Comparison of ENCODE assay signal across 16 cellular contexts in genomic region chr17:76022973-76023899, GRCh38. TPM values are rescaled to one million over a fixed set of nuclear protein-coding genes. Genes with fewer than 3 reads are reported as not detected.
DNase-seq lines count a peak whose midpoint lies in the region; ATAC-seq and TF ChIP-seq lines count a peak whose summit lies in the region.
"Had no signal": no experiment of that assay in that cellular context is flagged by ENCODE, and none has a peak within 500 bp of the region (broad histone marks: within the 10 kb centered on the region; RNA-seq: fewer than 3 reads in every experiment).

No MANE protein-coding gene starts in this region.

- H3K27me3 ChIP-seq in neuronal stem cell (ENCODE audit: control insufficient read depth in 3 of 3, insufficient read depth in 3 of 3, low read depth in 1 of 3, low read length in 3 of 3) = peaks cover 0 to 40% (median 0%) of the 10 kb centered on the region in 3 experiments

- H3K4me1 Mint-ChIP-seq in activated T-cell treated with anti-CD3 and anti-CD28 coated beads, Interleukin-2, amount 50 U/mL, for 24 hours (ENCODE audit: low read depth) = no peaks in the 10 kb centered on the region
- H3K4me1 Mint-ChIP-seq in activated T-cell treated with anti-CD3 and anti-CD28 coated beads, Interleukin-2, amount 50 U/mL, for 72 hours (ENCODE audit: low read depth) = peaks cover 4% of the 10 kb centered on the region
- no peaks in the 10 kb centered on the region for H3K4me1 Mint-ChIP-seq in chondrocyte (ENCODE audit: low read depth)
- H3K4me1 Mint-ChIP-seq in activated T-helper 17 cell treated with anti-CD3 and anti-CD28 coated beads, Interleukin-2, amount 50 U/mL, for 72 hours = no peaks in the 10 kb centered on the region

- H4K91ac ChIP-seq in neuronal stem cell (ENCODE audit: low read depth, low read length, poor library complexity) = no peak overlapping the region

- no peak overlapping the region for H2BK15ac ChIP-seq in neuronal stem cell (ENCODE audit: low read length)

- H3K36me3 Mint-ChIP-seq in activated T-cell treated with anti-CD3 and anti-CD28 coated beads, Interleukin-2, amount 50 U/mL, for 24 hours (ENCODE audit: low read depth) = no peaks in the 10 kb centered on the region
- no peaks in the 10 kb centered on the region for H3K36me3 Mint-ChIP-seq in activated T-cell treated with anti-CD3 and anti-CD28 coated beads, Interleukin-2, amount 50 U/mL, for 72 hours (ENCODE audit: insufficient read depth in 2 of 2)
- no peaks in the 10 kb centered on the region for H3K36me3 Mint-ChIP-seq in chondrocyte (ENCODE audit: low read depth)
- no peaks in the 10 kb centered on the region for H3K36me3 Mint-ChIP-seq in activated T-helper 17 cell treated with anti-CD3 and anti-CD28 coated beads, Interleukin-2, amount 50 U/mL, for 72 hours (ENCODE audit: low read depth)

- H4K8ac ChIP-seq in neuronal stem cell (ENCODE audit: low read depth, low read length) = peak overlapping the region; percentile 23

- H3K4me3 Mint-ChIP-seq in activated T-cell treated with anti-CD3 and anti-CD28 coated beads, Interleukin-2, amount 50 U/mL, for 24 hours = no peak overlapping the region
- H3K4me3 Mint-ChIP-seq in activated T-cell treated with anti-CD3 and anti-CD28 coated beads, Interleukin-2, amount 50 U/mL, for 72 hours = no peak overlapping the region
- no peak overlapping the region for H3K4me3 Mint-ChIP-seq in chondrocyte (ENCODE audit: unreplicated experiment)
- no peak overlapping the region for H3K4me3 Mint-ChIP-seq in activated T-helper 17 cell treated with anti-CD3 and anti-CD28 coated beads, Interleukin-2, amount 50 U/mL, for 72 hours

- H2BK12ac ChIP-seq in neuronal stem cell (ENCODE audit: low read length) = no peak overlapping the region

- H3K4ac ChIP-seq in neuronal stem cell (ENCODE audit: low read length) = no peak overlapping the region

- no peak for DNase-seq in activated T-cell treated with anti-CD3 and anti-CD28 coated beads, Interleukin-2, amount 50 U/mL, for 24 hours
- no peak for DNase-seq in activated T-cell treated with anti-CD3 and anti-CD28 coated beads, Interleukin-2, amount 50 U/mL, for 72 hours
- peak; percentile 89 for DNase-seq in chondrocyte (ENCODE audit: low spot score)
- DNase-seq in neuronal stem cell (ENCODE audit: low spot score) = no peak
- no peak for DNase-seq in NCI-H69 (lab: John Stamatoyannopoulos, UW)
- DNase-seq: Kasumi-1, NCI-H187 treated with DMSO at 0.1 percent for 48 hours, NCI-H2171, NCI-H446 treated with DMSO at 0.1 percent for 48 hours, NCI-H82, SIG-M5 had no signal

- no peak overlapping the region for H2BK5ac ChIP-seq in neuronal stem cell (ENCODE audit: low read length)

- H3K4me3 ChIP-seq in neuronal stem cell (ENCODE audit: low read length in 2 of 2) = no peak overlapping the region
- H3K4me3 ChIP-seq: GM12878 had no signal

- no peak overlapping the region for H3K9ac ChIP-seq in neuronal stem cell (ENCODE audit: low read depth, low read length, poor library complexity)

- H3K4me2 ChIP-seq in neuronal stem cell (ENCODE audit: insufficient read depth, low read length, poor library complexity, severe bottlenecking) = no peak overlapping the region

- no peak overlapping the region for H3K27ac ChIP-seq in neuronal stem cell (replicated peaks; ENCODE audit: low read length)
- H3K27ac ChIP-seq: C4-2B had no signal

- H2AK5ac ChIP-seq in neuronal stem cell (ENCODE audit: low read depth, low read length) = no peak overlapping the region

- H3K27ac Mint-ChIP-seq in activated T-cell treated with anti-CD3 and anti-CD28 coated beads, Interleukin-2, amount 50 U/mL, for 24 hours = peak overlapping the region; percentile 70
- H3K27ac Mint-ChIP-seq in activated T-cell treated with anti-CD3 and anti-CD28 coated beads, Interleukin-2, amount 50 U/mL, for 72 hours = no peak overlapping the region
- no peak overlapping the region for H3K27ac Mint-ChIP-seq in chondrocyte (ENCODE audit: unreplicated experiment)
- H3K27ac Mint-ChIP-seq in activated T-helper 17 cell treated with anti-CD3 and anti-CD28 coated beads, Interleukin-2, amount 50 U/mL, for 72 hours = no peak overlapping the region

- no peak for ATAC-seq in activated T-cell treated with anti-CD3 and anti-CD28 coated beads, Interleukin-2, amount 50 U/mL, for 72 hours (replicated peaks in 1 of 2)
- no peak for ATAC-seq in activated T-helper 17 cell treated with anti-CD3 and anti-CD28 coated beads, Interleukin-2, amount 50 U/mL, for 72 hours (replicated peaks)
- ATAC-seq: GM12878 had no signal

- no peak overlapping the region for H3K23ac ChIP-seq in neuronal stem cell (ENCODE audit: low read depth, low read length, poor library complexity)

- TF ChIP-seq CTCF in chondrocyte (IDR thresholded peaks at IDR 0.05) = no peak

- no peaks in the 10 kb centered on the region for H3K9me3 Mint-ChIP-seq in activated T-cell treated with anti-CD3 and anti-CD28 coated beads, Interleukin-2, amount 50 U/mL, for 24 hours
- H3K9me3 Mint-ChIP-seq in activated T-cell treated with anti-CD3 and anti-CD28 coated beads, Interleukin-2, amount 50 U/mL, for 72 hours = no peaks in the 10 kb centered on the region
- H3K9me3 Mint-ChIP-seq in chondrocyte (ENCODE audit: low read depth) = no peaks in the 10 kb centered on the region
- no peaks in the 10 kb centered on the region for H3K9me3 Mint-ChIP-seq in activated T-helper 17 cell treated with anti-CD3 and anti-CD28 coated beads, Interleukin-2, amount 50 U/mL, for 72 hours

- no peaks in the 10 kb centered on the region for H3K27me3 Mint-ChIP-seq in activated T-cell treated with anti-CD3 and anti-CD28 coated beads, Interleukin-2, amount 50 U/mL, for 24 hours
- no peaks in the 10 kb centered on the region for H3K27me3 Mint-ChIP-seq in activated T-cell treated with anti-CD3 and anti-CD28 coated beads, Interleukin-2, amount 50 U/mL, for 72 hours (ENCODE audit: low read depth)
- H3K27me3 Mint-ChIP-seq in chondrocyte (ENCODE audit: low read depth) = no peaks in the 10 kb centered on the region
- H3K27me3 Mint-ChIP-seq in activated T-helper 17 cell treated with anti-CD3 and anti-CD28 coated beads, Interleukin-2, amount 50 U/mL, for 72 hours = no peaks in the 10 kb centered on the region

- H3K9me3 ChIP-seq in neuronal stem cell (replicated peaks in 1 of 2; ENCODE audit: control insufficient read depth in 2 of 2, insufficient read depth in 1 of 2, low read depth in 1 of 2, low read length in 2 of 2) = no peaks in the 10 kb centered on the region

- no peaks in the 10 kb centered on the region for H3K36me3 ChIP-seq in neuronal stem cell (replicated peaks in 1 of 2; ENCODE audit: control insufficient read depth in 2 of 2, insufficient read depth in 2 of 2, low read length in 2 of 2)

- H3K18ac ChIP-seq in neuronal stem cell (ENCODE audit: low read length) = no peak overlapping the region

- no CpG with 5 or more reads among the region's 28 CpGs for WGBS in neuronal stem cell (ENCODE audit: extremely low coverage in 2 of 2, insufficient read length in 2 of 2, insufficient replicate concordance in 1 of 2), 2 donors

- H3K4me1 ChIP-seq in neuronal stem cell (ENCODE audit: control insufficient read depth in 2 of 2, insufficient read depth in 1 of 2, low read depth in 1 of 2, low read length in 2 of 2) = no peaks in the 10 kb centered on the region

- peak overlapping the region; percentile 38 for H3K14ac ChIP-seq in neuronal stem cell (ENCODE audit: low read length)

- peaks cover 2% of the 10 kb centered on the region for H3K79me1 ChIP-seq in neuronal stem cell (ENCODE audit: low read depth, low read length)

- no peak overlapping the region for H2AFZ ChIP-seq in neuronal stem cell (ENCODE audit: low read length)

- H2BK120ac ChIP-seq in neuronal stem cell (ENCODE audit: low read depth, low read length) = no peak overlapping the region

RNA-seq across cellular contexts. Expression of gene EVPL, which starts 3.9 kb away (rescaled TPM):
- total RNA-seq in activated T-cell treated with anti-CD3 and anti-CD28 coated beads, Interleukin-2, amount 50 U/mL, for 72 hours = under 1 TPM; 0.09 to 0.19 TPM
- not detected in 3 replicates for total RNA-seq in chondrocyte
- not detected for polyA plus RNA-seq in neuronal stem cell (2013, experiment 1 of 2)
- polyA plus RNA-seq in neuronal stem cell (2013, experiment 2 of 2) = not detected
- under 1 TPM in 1 of 2 donors, not detected in 1; 0.11 TPM for total RNA-seq in activated T-helper 17 cell treated with anti-CD3 and anti-CD28 coated beads, Interleukin-2, amount 50 U/mL, for 72 hours
- total RNA-seq: A172, H7 had no signal
- polyA plus RNA-seq: GM12878 had no signal

RNA-seq across cellular contexts. Expression of gene CDK3, which starts 22.6 kb away (rescaled TPM):
- 1 to 10 TPM; 8.7 to 9.1 TPM for total RNA-seq in activated T-cell treated with anti-CD3 and anti-CD28 coated beads, Interleukin-2, amount 50 U/mL, for 72 hours
- total RNA-seq in chondrocyte = 6.3 to 7.1 TPM (median 6.7 TPM) in 3 replicates
- 5.4 TPM for polyA plus RNA-seq in neuronal stem cell (2013, experiment 1 of 2)
- polyA plus RNA-seq in neuronal stem cell (2013, experiment 2 of 2) = 5.3 TPM
- total RNA-seq in activated T-helper 17 cell treated with anti-CD3 and anti-CD28 coated beads, Interleukin-2, amount 50 U/mL, for 72 hours = 1 to 10 TPM; 8.0 to 9.0 TPM

RNA-seq across cellular contexts. Expression of gene TEN1, which starts 44.2 kb away (rescaled TPM):
- total RNA-seq in activated T-cell treated with anti-CD3 and anti-CD28 coated beads, Interleukin-2, amount 50 U/mL, for 72 hours = 10 to 100 TPM; 18.2 to 21.8 TPM
- total RNA-seq in chondrocyte = 17.1 to 22.2 TPM (median 21.8 TPM) in 3 replicates
- 8.7 TPM for polyA plus RNA-seq in neuronal stem cell (2013, experiment 1 of 2)
- 8.1 TPM for polyA plus RNA-seq in neuronal stem cell (2013, experiment 2 of 2)
- total RNA-seq in activated T-helper 17 cell treated with anti-CD3 and anti-CD28 coated beads, Interleukin-2, amount 50 U/mL, for 72 hours = 10 to 100 TPM; 15.3 to 18.5 TPM

RNA-seq across cellular contexts. Expression of gene ACOX1, which starts 44.3 kb away (rescaled TPM):
- 10 to 100 TPM; 28.2 to 28.6 TPM for total RNA-seq in activated T-cell treated with anti-CD3 and anti-CD28 coated beads, Interleukin-2, amount 50 U/mL, for 72 hours
- total RNA-seq in chondrocyte = 50.2 to 63.3 TPM (median 52.3 TPM) in 3 replicates
- polyA plus RNA-seq in neuronal stem cell (2013, experiment 1 of 2) = 3.1 TPM
- 3.0 TPM for polyA plus RNA-seq in neuronal stem cell (2013, experiment 2 of 2)
- 10 to 100 TPM; 24.0 to 35.2 TPM for total RNA-seq in activated T-helper 17 cell treated with anti-CD3 and anti-CD28 coated beads, Interleukin-2, amount 50 U/mL, for 72 hours

RNA-seq across cellular contexts. Expression of gene SRP68, which starts 49.1 kb away (rescaled TPM):
- total RNA-seq in activated T-cell treated with anti-CD3 and anti-CD28 coated beads, Interleukin-2, amount 50 U/mL, for 72 hours = 100 to 1,000 TPM; 138 to 144 TPM
- total RNA-seq in chondrocyte = 62.1 to 77.6 TPM (median 63.0 TPM) in 3 replicates
- polyA plus RNA-seq in neuronal stem cell (2013, experiment 1 of 2) = 51.0 TPM
- polyA plus RNA-seq in neuronal stem cell (2013, experiment 2 of 2) = 51.5 TPM
- 100 to 1,000 TPM; 109 to 117 TPM for total RNA-seq in activated T-helper 17 cell treated with anti-CD3 and anti-CD28 coated beads, Interleukin-2, amount 50 U/mL, for 72 hours
